In the genomic region with DNA sequence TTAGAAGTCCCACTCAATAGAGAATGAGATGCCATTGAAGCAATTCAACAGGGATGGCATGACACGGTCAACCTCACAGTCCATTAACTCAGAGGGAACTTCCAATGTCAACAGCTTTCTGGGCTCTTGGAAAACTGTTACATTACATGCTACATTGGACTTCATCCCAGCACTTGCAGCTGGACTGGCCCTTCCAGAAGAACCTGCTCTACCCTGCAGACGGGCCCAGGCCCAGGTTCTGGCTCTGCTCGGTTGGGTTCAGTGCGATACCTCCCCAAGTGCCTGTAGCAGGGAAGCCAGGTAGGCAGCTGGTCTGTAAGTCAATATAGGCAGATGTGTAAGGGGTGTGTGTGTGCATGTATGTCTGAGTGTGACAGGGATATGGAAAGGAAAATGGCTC, we compare ENCODE assay signal across 20 cellular contexts. TPM values are rescaled to one million over a fixed set of nuclear protein-coding genes. Genes with fewer than 3 reads are reported as not detected.
DNase-seq lines count a peak whose midpoint lies in the region; ATAC-seq and TF ChIP-seq lines count a peak whose summit lies in the region.
"Had no signal": no experiment of that assay in that cellular context is flagged by ENCODE, and none has a peak within 500 bp of the region (broad histone marks: within the 10 kb centered on the region; RNA-seq: fewer than 3 reads in every experiment).

No MANE protein-coding gene starts in this region.

- H3K27me3 ChIP-seq in kidney epithelial cell (ENCODE audit: control insufficient read depth, insufficient read depth, low read length) = no peaks in the 10 kb centered on the region
- no peaks in the 10 kb centered on the region for H3K27me3 ChIP-seq in CD4-positive, alpha-beta memory T cell (ENCODE audit: insufficient read depth, low read length)
- H3K27me3 ChIP-seq: BLaER1 had no signal

- peaks cover 4% of the 10 kb centered on the region for H3K36me3 Mint-ChIP-seq in nephron (ENCODE audit: low read depth)
- no peaks in the 10 kb centered on the region for H3K36me3 Mint-ChIP-seq in CD4-positive, alpha-beta memory T cell
- H3K36me3 Mint-ChIP-seq in activated naive CD8-positive, alpha-beta T cell treated with anti-CD3 and anti-CD28 coated beads, Interleukin-2, amount 50 U/mL, for 24 hours (ENCODE audit: low read depth) = no peaks in the 10 kb centered on the region
- H3K36me3 Mint-ChIP-seq: CD14-positive monocyte; CD8-positive, alpha-beta T cell had no signal

- peaks cover 5% of the 10 kb centered on the region for H3K27me3 Mint-ChIP-seq in nephron (ENCODE audit: low read depth)
- H3K27me3 Mint-ChIP-seq in CD4-positive, alpha-beta memory T cell = no peaks in the 10 kb centered on the region
- peaks cover 2% of the 10 kb centered on the region for H3K27me3 Mint-ChIP-seq in activated naive CD8-positive, alpha-beta T cell treated with anti-CD3 and anti-CD28 coated beads, Interleukin-2, amount 50 U/mL, for 24 hours

- DNase-seq in LNCaP clone FGC (ENCODE audit: low read depth) = peak; percentile 93
- peak; percentile 14 for DNase-seq in kidney epithelial cell (ENCODE audit: low read depth)
- peak; percentile 46 for DNase-seq in renal cortical epithelial cell (ENCODE audit: low read depth)
- DNase-seq in DMS153 treated with DMSO at 0.1 percent for 48 hours (lab: John Stamatoyannopoulos, UW; ENCODE audit: unreplicated experiment) = no peak
- DNase-seq in CD4-positive, alpha-beta memory T cell = no peak
- no peak for DNase-seq in activated naive CD8-positive, alpha-beta T cell treated with anti-CD3 and anti-CD28 coated beads, Interleukin-2, amount 50 U/mL, for 24 hours
- DNase-seq: 8988T; Calu3; CD8-positive, alpha-beta T cell; DMS53; DND-41; EL; HCEC 1CT had no signal

- H3K36me3 ChIP-seq in kidney epithelial cell (ENCODE audit: control insufficient read depth, insufficient read depth, low read length) = no peaks in the 10 kb centered on the region
- H3K36me3 ChIP-seq in CD4-positive, alpha-beta memory T cell (ENCODE audit: insufficient read depth, low read length) = no peaks in the 10 kb centered on the region
- H3K36me3 ChIP-seq: BLaER1 had no signal

- H3K4me1 Mint-ChIP-seq in nephron = no peaks in the 10 kb centered on the region
- H3K4me1 Mint-ChIP-seq in CD4-positive, alpha-beta memory T cell = no peaks in the 10 kb centered on the region
- H3K4me1 Mint-ChIP-seq in activated naive CD8-positive, alpha-beta T cell treated with anti-CD3 and anti-CD28 coated beads, Interleukin-2, amount 50 U/mL, for 24 hours = no peaks in the 10 kb centered on the region
- H3K4me1 Mint-ChIP-seq: CD14-positive monocyte had no signal

- TF ChIP-seq CTCF in LNCaP clone FGC (IDR thresholded peaks at IDR 0.05; ENCODE audit: control insufficient read depth, extremely low read depth, insufficient read depth) (no peak), kidney epithelial cell (IDR thresholded peaks at IDR 0.05; ENCODE audit: insufficient read depth, low read length, poor library complexity, severe bottlenecking) (no peak), nephron (IDR thresholded peaks at IDR 0.05; ENCODE audit: unreplicated experiment in 3 of 3) (no peak)

- no peaks in the 10 kb centered on the region for H3K4me1 ChIP-seq in CD4-positive, alpha-beta memory T cell (ENCODE audit: insufficient read depth, low read length)
- H3K4me1 ChIP-seq: BLaER1 had no signal

- CTCF ChIA-PET in CD4-positive, alpha-beta memory T cell (lab: Charles Lee; ENCODE audit: partially characterized antibody) = no interaction called here

- no peaks in the 10 kb centered on the region for H3K9me3 Mint-ChIP-seq in nephron
- peaks cover 2 to 15% (median 6%) of the 10 kb centered on the region in 8 donors for H3K9me3 Mint-ChIP-seq in CD4-positive, alpha-beta memory T cell
- H3K9me3 Mint-ChIP-seq in activated naive CD8-positive, alpha-beta T cell treated with anti-CD3 and anti-CD28 coated beads, Interleukin-2, amount 50 U/mL, for 24 hours = no peaks in the 10 kb centered on the region
- H3K9me3 Mint-ChIP-seq: GM23338 had no signal

- no peak for ATAC-seq in activated naive CD8-positive, alpha-beta T cell treated with anti-CD3 and anti-CD28 coated beads, Interleukin-2, amount 50 U/mL, for 24 hours
- ATAC-seq in HG03095 (IDR thresholded peaks at IDR 0.05; ENCODE audit: unreplicated experiment) = no peak
- ATAC-seq: CD8-positive, alpha-beta T cell; GM23338 had no signal

- intact Hi-C loops in CD4-positive, alpha-beta memory T cell (cut with micrococcal nuclease) = no loop called here

- POLR2A ChIA-PET in CD4-positive, alpha-beta memory T cell (lab: Charles Lee; ENCODE audit: partially characterized antibody) = no interaction called here

- no peak overlapping the region for H3K27ac ChIP-seq in CD4-positive, alpha-beta memory T cell (ENCODE audit: low read depth, low read length)
- H3K27ac ChIP-seq: BLaER1 had no signal

- H3K27ac Mint-ChIP-seq in nephron = peak overlapping the region in 2 of 3 experiments; percentile 7
- peak overlapping the region in 1 of 7 donors; percentile 82 for H3K27ac Mint-ChIP-seq in CD4-positive, alpha-beta memory T cell
- H3K27ac Mint-ChIP-seq in activated naive CD8-positive, alpha-beta T cell treated with anti-CD3 and anti-CD28 coated beads, Interleukin-2, amount 50 U/mL, for 24 hours = no peak overlapping the region
- H3K27ac Mint-ChIP-seq: CD14-positive monocyte; CD8-positive, alpha-beta T cell; GM23338 had no signal

- no peaks in the 10 kb centered on the region for H3K9me3 ChIP-seq in CD4-positive, alpha-beta memory T cell (ENCODE audit: control insufficient read depth in 1 of 2, low read length in 2 of 2)
- H3K9me3 ChIP-seq: BLaER1 had no signal

- H3K4me3 Mint-ChIP-seq in nephron = no peak overlapping the region
- no peak overlapping the region for H3K4me3 Mint-ChIP-seq in CD4-positive, alpha-beta memory T cell
- H3K4me3 Mint-ChIP-seq in activated naive CD8-positive, alpha-beta T cell treated with anti-CD3 and anti-CD28 coated beads, Interleukin-2, amount 50 U/mL, for 24 hours = no peak overlapping the region
- H3K4me3 Mint-ChIP-seq: CD14-positive monocyte; CD8-positive, alpha-beta T cell; GM23338 had no signal

- H3K4me3 ChIP-seq in LNCaP clone FGC (ENCODE audit: low read depth, low read length) (no peak overlapping the region), kidney epithelial cell (ENCODE audit: low read depth, low read length) (no peak overlapping the region)
- H3K4me3 ChIP-seq in CD4-positive, alpha-beta memory T cell (ENCODE audit: low read length in 2 of 2) = no peak overlapping the region
- H3K4me3 ChIP-seq: BLaER1, GM23338 had no signal

RNA-seq across cellular contexts. Expression of gene LAMA1, which starts 12.9 kb away (rescaled TPM):
- total RNA-seq in kidney epithelial cell = 29.5 and 36.6 TPM in 2 replicates
- 2.3 and 4.3 TPM in 2 replicates for total RNA-seq in renal cortical epithelial cell
- not detected for total RNA-seq in CD4-positive, alpha-beta memory T cell
- polyA plus RNA-seq in CD4-positive, alpha-beta memory T cell = not detected
- total RNA-seq: A673; Calu3; CD8-positive, alpha-beta T cell; HT-29 had no signal
- polyA plus RNA-seq: CD14-positive monocyte had no signal

Comparison
In these comparisons a context has a peak if more than half of its experiments do, and no peak if none do; other contexts are left out.
1. DNase-seq: peak in LNCaP clone FGC (single experiment), kidney epithelial cell (single experiment) and renal cortical epithelial cell (single experiment); none in DMS153 treated with DMSO at 0.1 percent for 48 hours (single experiment), CD4-positive, alpha-beta memory T cell (0 of 5) and activated naive CD8-positive, alpha-beta T cell treated with anti-CD3 and anti-CD28 coated beads, Interleukin-2, amount 50 U/mL, for 24 hours (single experiment).